Comparison of ENCODE assay signal across 19 cellular contexts in the genomic region with DNA sequence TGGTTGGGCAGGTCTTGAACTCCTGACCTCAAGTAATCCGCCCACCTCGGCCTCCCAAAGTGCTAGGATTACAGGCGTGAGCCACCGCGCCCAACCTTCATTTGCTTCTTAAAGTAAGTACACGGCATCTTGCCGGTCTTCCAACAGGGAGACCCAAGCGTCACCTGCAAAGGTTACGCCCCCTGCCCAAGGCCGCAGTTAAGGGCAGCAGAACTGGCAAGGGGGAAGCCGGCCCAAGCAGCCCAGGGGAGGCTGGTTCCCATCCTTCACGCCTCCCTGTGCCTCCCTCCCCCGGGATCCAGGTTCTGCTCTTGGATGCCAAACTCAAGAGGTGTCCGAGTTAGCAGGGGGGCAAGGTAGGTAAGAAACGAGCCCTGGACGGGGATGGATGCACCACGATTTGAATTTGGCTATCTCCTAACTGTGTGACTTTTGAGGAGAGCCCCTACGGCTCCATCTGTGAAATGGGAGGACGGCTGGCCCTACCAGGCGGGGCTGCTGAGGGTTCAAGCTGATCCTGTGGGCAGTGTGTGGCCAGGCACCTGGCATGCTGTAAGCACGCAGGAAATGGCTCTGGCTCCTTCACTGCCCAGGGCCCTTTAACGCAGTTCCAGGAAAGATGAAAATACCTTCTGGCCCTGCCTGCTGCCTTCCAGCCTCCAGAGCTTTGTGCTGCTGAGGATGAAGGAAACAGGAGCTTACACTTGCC. TPM values are rescaled to one million over a fixed set of nuclear protein-coding genes. Genes with fewer than 3 reads are reported as not detected.
"Had no signal": no experiment of that assay in that cellular context is flagged by ENCODE, and none has a peak within 500 bp of the region (broad histone marks: within the 10 kb centered on the region; RNA-seq: fewer than 3 reads in every experiment).

No MANE protein-coding gene starts in this region.

- DNase-seq: activated CD4-positive, alpha-beta memory T cell treated with anti-CD3 and anti-CD28 coated beads for 36 hours; activated naive CD4-positive, alpha-beta T cell; activated naive CD8-positive, alpha-beta T cell treated with anti-CD3 and anti-CD28 coated beads for 36 hours; activated T-cell treated with anti-CD3 and anti-CD28 coated beads for 4 hours; amniotic stem cell; erythroblast; foreskin melanocyte; nucleus accumbens; stimulated activated CD4-positive, alpha-beta T cell treated with anti-CD3 and anti-CD28 coated beads, Interleukin-4, amount 100 ng/mL, for 1 hour; stomach; trophoblast cell had no signal

- ATAC-seq: right cardiac atrium had no signal

- H3K36me3 ChIP-seq: cardiac muscle cell had no signal

- H3K27ac ChIP-seq: cardiac muscle cell, stomach had no signal

- H3K27me3 ChIP-seq: cardiac muscle cell, stomach had no signal

- H3K4me3 ChIP-seq: cardiac muscle cell, lung, skin epidermis, stomach had no signal

RNA-seq across cellular contexts. Expression of a gene that starts 30.9 kb away (rescaled TPM):
- total RNA-seq: activated CD4-positive, alpha-beta memory T cell treated with anti-CD3 and anti-CD28 coated beads for 36 hours; activated naive CD8-positive, alpha-beta T cell treated with anti-CD3 and anti-CD28 coated beads for 36 hours; cardiac muscle cell; mesothelial cell of epicardium; posterior vena cava; right cardiac atrium; stomach; T-helper 2 cell treated with Interferon-gamma antibody and Interleukin-4, amounts not matched to agents 100 ng/mL and 5 ng/mL, for 36 hours; temporal lobe had no signal
- polyA plus RNA-seq: cardiac muscle cell, right cardiac atrium, stomach had no signal

RNA-seq across cellular contexts. Expression of a gene that starts 58.9 kb away (rescaled TPM):
- total RNA-seq: activated naive CD8-positive, alpha-beta T cell treated with anti-CD3 and anti-CD28 coated beads for 36 hours; stomach; T-helper 2 cell treated with Interferon-gamma antibody and Interleukin-4, amounts not matched to agents 100 ng/mL and 5 ng/mL, for 36 hours; temporal lobe had no signal
- polyA plus RNA-seq: cardiac muscle cell had no signal
